ENCODE assay signal across 17 cellular contexts in the genomic region with DNA sequence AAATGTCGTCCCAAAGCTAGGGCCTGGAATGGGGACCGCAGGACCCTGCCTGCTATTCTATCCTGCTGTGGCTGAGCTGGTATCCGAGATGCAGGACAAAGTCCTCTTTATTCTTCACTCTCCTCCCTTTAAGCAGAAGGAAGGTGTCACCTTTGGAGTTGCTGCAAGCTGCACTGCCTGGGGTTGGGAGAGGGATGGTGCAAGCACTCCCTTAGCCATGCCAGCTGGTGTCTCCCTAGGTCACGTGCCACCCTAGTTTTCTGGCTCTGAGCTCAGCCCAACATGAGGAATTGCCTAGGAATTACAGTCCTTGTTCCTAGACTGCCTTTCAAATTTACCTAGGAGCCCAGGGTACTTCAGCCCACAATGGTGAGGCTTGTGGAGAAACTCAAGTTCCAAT.
DNase-seq lines count a peak whose midpoint lies in the region; ATAC-seq and FAIRE-seq lines count a peak whose summit lies in the region.
"Had no signal": no experiment of that assay in that cellular context is flagged by ENCODE, and none has a peak within 500 bp of the region (broad histone marks: within the 10 kb centered on the region; RNA-seq: fewer than 3 reads in every experiment).

No MANE protein-coding gene starts in this region.

- ATAC-seq in HG02588 (IDR thresholded peaks at IDR 0.05; ENCODE audit: unreplicated experiment) = no peak
- ATAC-seq: CD8-positive, alpha-beta T cell; GM12878 had no signal

- DNase-seq in Ammon's horn (ENCODE audit: low spot score) (peak; percentile 21), HTR-8/SVneo (ENCODE audit: insufficient read length, low spot score) (no peak), globus pallidus (ENCODE audit: low spot score) (peak; percentile 12), pons (ENCODE audit: low spot score) (peak; percentile 5), DMS114 treated with DMSO at 0.1 percent for 48 hours (lab: John Stamatoyannopoulos, UW; ENCODE audit: unreplicated experiment) (no peak), D341Med (ENCODE audit: low spot score) (no peak)
- DNase-seq: Calu3; CD8-positive, alpha-beta T cell; DMS79 treated with DMSO at 0.1 percent for 48 hours; GM23248; IMR-90; Karpas-422; KBM-7 had no signal

- FAIRE-seq in HTR-8/SVneo (lab: Jason Lieb, UNC) = peak; percentile 55
- FAIRE-seq: A204.1, GM12878, GM19239 had no signal

Comparison
In these comparisons a context has a peak if more than half of its experiments do, and no peak if none do; other contexts are left out.
1. DNase-seq: peak in Ammon's horn (single experiment), globus pallidus (single experiment) and pons (single experiment); none in HTR-8/SVneo (single experiment), DMS114 treated with DMSO at 0.1 percent for 48 hours (single experiment) and D341Med (single experiment).